In genomic region chr1:116913941-116914340, GRCh38 we compare ENCODE assay signal across 1 cellular context.
TF ChIP-seq lines count a peak whose summit lies in the region.

No MANE protein-coding gene starts in this region.

TF ChIP-seq in K562, 482 proteins besides CTCF, POLR2A, EP300 and RAD21:
- TF ChIP-seq ARNT (IDR thresholded peaks at IDR 0.05) = no peak
- no peak for TF ChIP-seq SAFB2 (IDR thresholded peaks at IDR 0.05; ENCODE audit: borderline replicate concordance, low read depth, low read length, severe bottlenecking)
- TF ChIP-seq BRD4 (IDR thresholded peaks at IDR 0.05) = no peak
- TF ChIP-seq HEY1 (CRISPR knock-in tag; IDR thresholded peaks at IDR 0.05; ENCODE audit: borderline replicate concordance) = no peak
- no peak for TF ChIP-seq ZNF3 (CRISPR knock-in tag; IDR thresholded peaks at IDR 0.05)
- no peak for TF ChIP-seq TCFL5 (CRISPR knock-in tag; conservative IDR thresholded peaks at IDR 0.05)
- no peak for TF ChIP-seq ILF3 (IDR thresholded peaks at IDR 0.05; ENCODE audit: borderline replicate concordance)
- TF ChIP-seq CAMTA2 (CRISPR knock-in tag; conservative IDR thresholded peaks at IDR 0.05) = no peak
- TF ChIP-seq CBX5 (IDR thresholded peaks at IDR 0.05; ENCODE audit: borderline replicate concordance, low read depth) = no peak
- no peak for TF ChIP-seq STAT5A (IDR thresholded peaks at IDR 0.05; ENCODE audit: borderline replicate concordance, low read length)
- TF ChIP-seq CBFA2T3 (IDR thresholded peaks at IDR 0.05) = no peak
- TF ChIP-seq E2F5 (CRISPR knock-in tag; IDR thresholded peaks at IDR 0.05) = no peak
- no peak for TF ChIP-seq PBX2 (CRISPR knock-in tag; IDR thresholded peaks at IDR 0.05; ENCODE audit: low read depth)
- TF ChIP-seq PBX2 (tag; conservative IDR thresholded peaks at IDR 0.05; ENCODE audit: low read depth) = no peak
- TF ChIP-seq E2F8 (IDR thresholded peaks at IDR 0.05; ENCODE audit: low read depth, partially characterized antibody) = no peak
